In genomic region chr6:6004147-6004995, GRCh38 we compare ENCODE assay signal across 1 cellular context.
TF ChIP-seq lines count a peak whose summit lies in the region.

No MANE protein-coding gene starts in this region.

TF ChIP-seq in WTC11, 78 proteins besides CTCF, POLR2A, EP300 and RAD21 (continued from another document):
- no peak for TF ChIP-seq FOXP4 (CRISPR knock-in tag; IDR thresholded peaks at IDR 0.05)
- no peak for TF ChIP-seq SMAD3 (CRISPR knock-in tag; IDR thresholded peaks at IDR 0.05; ENCODE audit: borderline replicate concordance)
- TF ChIP-seq ZSCAN18 (CRISPR knock-in tag; IDR thresholded peaks at IDR 0.05) = no peak
